28 cellular contexts compared by ENCODE assay signal in the genomic region with DNA sequence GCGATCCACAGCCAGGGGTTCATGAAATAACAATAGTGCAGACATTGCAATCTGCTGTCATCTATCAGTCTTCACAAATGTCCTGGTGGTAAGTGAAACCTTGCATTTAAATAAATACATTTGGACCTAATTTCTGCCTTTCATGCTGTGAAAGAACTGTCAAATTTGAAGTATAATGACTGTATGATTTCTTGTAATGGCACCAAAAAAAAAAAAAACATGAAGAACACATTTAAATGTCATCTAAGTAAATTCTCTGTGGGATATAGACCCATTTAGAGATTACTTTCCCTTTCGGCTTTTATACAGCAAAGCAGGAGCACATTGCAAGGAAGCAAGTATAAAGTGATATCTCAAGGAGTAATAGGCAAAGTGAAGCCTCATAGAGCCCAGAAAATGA.
"Had no signal": no experiment of that assay in that cellular context is flagged by ENCODE, and none has a peak within 500 bp of the region (broad histone marks: within the 10 kb centered on the region; RNA-seq: fewer than 3 reads in every experiment).

No MANE protein-coding gene starts in this region.

- H3K36me3 Mint-ChIP-seq: stimulated activated effector memory CD8-positive, alpha-beta T cell treated with anti-CD3 and anti-CD28 coated beads, Interleukin-12 subunit alpha, Interleukin-12 subunit beta, amount 100 ng/mL, for 72 hours; stimulated activated memory B cell treated with anti-CD40 and anti-IgM and Interleukin-4, amounts not matched to agents 10 μg/mL and 1 μg/mL and 100 μg/mL, for 72 hours; stimulated activated naive B cell treated with anti-CD40 and anti-IgM and Interleukin-4, amounts not matched to agents 10 μg/mL and 1 μg/mL and 100 μg/mL, for 72 hours; type B pancreatic cell had no signal

- H3K4me3 Mint-ChIP-seq: stimulated activated effector memory CD8-positive, alpha-beta T cell treated with anti-CD3 and anti-CD28 coated beads, Interleukin-12 subunit alpha, Interleukin-12 subunit beta, amount 100 ng/mL, for 72 hours; stimulated activated memory B cell treated with anti-CD40 and anti-IgM and Interleukin-4, amounts not matched to agents 10 μg/mL and 1 μg/mL and 100 μg/mL, for 72 hours; stimulated activated naive B cell treated with anti-CD40 and anti-IgM and Interleukin-4, amounts not matched to agents 10 μg/mL and 1 μg/mL and 100 μg/mL, for 72 hours; stimulated activated naive CD8-positive, alpha-beta T cell treated with anti-CD3 and anti-CD28 coated beads, Interleukin-15, amount 100 ng/mL, for 72 hours; stimulated activated naive CD8-positive, alpha-beta T cell treated with anti-CD3 and anti-CD28 coated beads, Interleukin-15, Interleukin-2, amounts not matched to agents 100 ng/mL and 50 ng/mL, for 24 hours; type B pancreatic cell had no signal

- H3K27ac ChIP-seq: stomach, suprapubic skin, testis, thoracic aorta, thyroid gland, tibial artery, tibial nerve, transverse colon, upper lobe of left lung, upper lobe of right lung, uterus, vagina had no signal

- H3K9me3 Mint-ChIP-seq: stimulated activated effector memory CD8-positive, alpha-beta T cell treated with anti-CD3 and anti-CD28 coated beads, Interleukin-12 subunit alpha, Interleukin-12 subunit beta, amount 100 ng/mL, for 72 hours; stimulated activated memory B cell treated with anti-CD40 and anti-IgM and Interleukin-4, amounts not matched to agents 10 μg/mL and 1 μg/mL and 100 μg/mL, for 72 hours; stimulated activated naive B cell treated with anti-CD40 and anti-IgM and Interleukin-4, amounts not matched to agents 10 μg/mL and 1 μg/mL and 100 μg/mL, for 72 hours; stimulated activated naive CD8-positive, alpha-beta T cell treated with anti-CD3 and anti-CD28 coated beads, Interleukin-15, amount 100 ng/mL, for 72 hours; stimulated activated naive CD8-positive, alpha-beta T cell treated with anti-CD3 and anti-CD28 coated beads, Interleukin-15, Interleukin-2, amounts not matched to agents 100 ng/mL and 50 ng/mL, for 24 hours; type B pancreatic cell had no signal

- DNase-seq: stimulated activated CD4-positive, alpha-beta T cell treated with anti-CD3 and anti-CD28 coated beads, Interleukin-2, amount 100 ng/mL, for 48 hours; stimulated activated CD4-positive, alpha-beta T cell treated with anti-CD3 and anti-CD28 coated beads, Interleukin-4, amount 100 ng/mL, for 1 hour; stimulated activated CD4-positive, alpha-beta T cell treated with anti-CD3 and anti-CD28 coated beads, Interleukin-4, amount 100 ng/mL, for 24 hours; stimulated activated CD4-positive, alpha-beta T cell treated with anti-CD3 and anti-CD28 coated beads, Interleukin-4, amount 100 ng/mL, for 4 hours; stimulated activated CD8-positive, alpha-beta memory T cell treated with anti-CD3 and anti-CD28 coated beads, Interleukin-4, amount 100 ng/mL, for 48 hours; stimulated activated naive B cell treated with anti-CD40 and anti-IgM and Interleukin-4, amounts not matched to agents 10 μg/mL and 1 μg/mL and 100 μg/mL, for 72 hours; stimulated activated naive CD4-positive, alpha-beta T cell; stimulated activated naive CD4-positive, alpha-beta T cell treated with Interleukin-2 at 50 U/mL for 16 hours; stimulated activated naive CD8-positive, alpha-beta T cell treated with anti-CD3 and anti-CD28 coated beads, Interleukin-15, amount 100 ng/mL, for 72 hours; stimulated activated naive CD8-positive, alpha-beta T cell treated with anti-CD3 and anti-CD28 coated beads, Interleukin-15, Interleukin-2, amounts not matched to agents 100 U/mL and 50 U/mL, for 24 hours; stomach; substantia nigra; testis; thyroid gland; tibial artery; transverse colon; trophoblast cell; upper lobe of left lung; upper lobe of right lung; uterus had no signal

- H3K27me3 ChIP-seq: stomach, suprapubic skin, testis, thyroid gland, tibial artery, tibial nerve, transverse colon, upper lobe of left lung, upper lobe of right lung, uterus, vagina had no signal

- H3K4me3 ChIP-seq: stomach, suprapubic skin, testis, thoracic aorta, thyroid gland, tibial artery, tibial nerve, transverse colon, upper lobe of left lung, upper lobe of right lung, uterus, vagina had no signal

- H3K9me3 ChIP-seq: stomach, suprapubic skin, testis, thoracic aorta, thyroid gland, tibial artery, tibial nerve, transverse colon, upper lobe of left lung, upper lobe of right lung, uterus, vagina had no signal

- H3K27ac Mint-ChIP-seq: stimulated activated effector memory CD8-positive, alpha-beta T cell treated with anti-CD3 and anti-CD28 coated beads, Interleukin-12 subunit alpha, Interleukin-12 subunit beta, amount 100 ng/mL, for 72 hours; stimulated activated memory B cell treated with anti-CD40 and anti-IgM and Interleukin-4, amounts not matched to agents 10 μg/mL and 1 μg/mL and 100 μg/mL, for 72 hours; stimulated activated naive B cell treated with anti-CD40 and anti-IgM and Interleukin-4, amounts not matched to agents 10 μg/mL and 1 μg/mL and 100 μg/mL, for 72 hours; stimulated activated naive CD8-positive, alpha-beta T cell treated with anti-CD3 and anti-CD28 coated beads, Interleukin-15, Interleukin-2, amounts not matched to agents 100 ng/mL and 50 ng/mL, for 24 hours; type B pancreatic cell had no signal

- H3K27me3 Mint-ChIP-seq: stimulated activated memory B cell treated with anti-CD40 and anti-IgM and Interleukin-4, amounts not matched to agents 10 μg/mL and 1 μg/mL and 100 μg/mL, for 72 hours; stimulated activated naive CD8-positive, alpha-beta T cell treated with anti-CD3 and anti-CD28 coated beads, Interleukin-15, amount 100 ng/mL, for 72 hours; stimulated activated naive CD8-positive, alpha-beta T cell treated with anti-CD3 and anti-CD28 coated beads, Interleukin-15, Interleukin-2, amounts not matched to agents 100 ng/mL and 50 ng/mL, for 24 hours; type B pancreatic cell had no signal

- H3K36me3 ChIP-seq: stomach, suprapubic skin, thoracic aorta, thyroid gland, tibial artery, tibial nerve, transverse colon, upper lobe of left lung, upper lobe of right lung, uterus, vagina had no signal

- H3K4me1 Mint-ChIP-seq: stimulated activated memory B cell treated with anti-CD40 and anti-IgM and Interleukin-4, amounts not matched to agents 10 μg/mL and 1 μg/mL and 100 μg/mL, for 72 hours; stimulated activated naive B cell treated with anti-CD40 and anti-IgM and Interleukin-4, amounts not matched to agents 10 μg/mL and 1 μg/mL and 100 μg/mL, for 72 hours; stimulated activated naive CD8-positive, alpha-beta T cell treated with anti-CD3 and anti-CD28 coated beads, Interleukin-15, amount 100 ng/mL, for 72 hours had no signal
